9 cellular contexts compared by ENCODE assay signal in the genomic region with DNA sequence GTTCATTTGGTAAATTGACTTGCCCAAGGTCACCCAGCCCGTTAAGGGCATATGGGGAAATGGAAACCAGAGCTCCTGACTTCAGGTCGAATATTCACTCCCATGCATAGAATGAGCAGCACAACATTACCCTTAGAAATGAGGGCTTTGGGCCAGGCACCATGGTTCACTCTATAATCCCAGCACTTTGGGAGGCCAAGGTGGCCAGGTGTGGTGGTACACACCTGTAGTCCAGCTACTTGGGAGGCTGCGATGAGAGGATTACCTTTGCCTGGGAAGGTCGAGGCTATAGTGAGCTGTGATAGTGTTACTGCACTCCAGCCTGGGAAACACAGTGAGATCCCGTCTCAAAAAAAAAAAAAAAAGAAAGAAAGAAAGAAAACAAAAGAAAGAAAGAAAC.
"Had no signal": no experiment of that assay in that cellular context is flagged by ENCODE, and none has a peak within 500 bp of the region (broad histone marks: within the 10 kb centered on the region; RNA-seq: fewer than 3 reads in every experiment).

No MANE protein-coding gene starts in this region.

- DNase-seq: GM23248, GOT3, H7, H9, HCEC 1CT, HFFc6 had no signal

- H3K4me2 ChIP-seq: GM23338 had no signal

- H3K4me1 ChIP-seq: HAP-1 had no signal

- H3K4me3 ChIP-seq: GM23248, GM23338, HAP-1 had no signal

- H3K36me3 ChIP-seq: HAP-1 had no signal

- H3K27ac ChIP-seq: GM23248 had no signal

- H3K9me3 ChIP-seq: HAP-1 had no signal

- ATAC-seq: GM23338, HCT116 had no signal

- H3K9ac ChIP-seq: GM23248 had no signal

- H2AFZ ChIP-seq: GM23248, GM23338 had no signal
